Comparison of ENCODE assay signal across 32 cellular contexts in genomic region chr19:29010276-29010675, GRCh38.
"Had no signal": no experiment of that assay in that cellular context is flagged by ENCODE, and none has a peak within 500 bp of the region (broad histone marks: within the 10 kb centered on the region; RNA-seq: fewer than 3 reads in every experiment).

No MANE protein-coding gene starts in this region.

- H3K4me3 ChIP-seq: adrenal gland, body of pancreas, colonic mucosa had no signal

- H3K36me3 Mint-ChIP-seq: activated CD4-positive, alpha-beta memory T cell treated with anti-CD3 and anti-CD28 coated beads for 36 hours; activated CD8-positive, alpha-beta memory T cell treated with anti-CD3 and anti-CD28 coated beads, Interleukin-2, amount 10 ng/mL, durations not matched to agents 7 days and 5 days; activated naive CD4-positive, alpha-beta T cell treated with anti-CD3 and anti-CD28 coated beads, Interleukin-2, amount 50 U/mL, for 24 hours; activated naive CD8-positive, alpha-beta T cell treated with anti-CD3 and anti-CD28 coated beads for 36 hours had no signal

- FAIRE-seq: endometrium, endothelial cell of umbilical vein, frontal cortex had no signal

- H3K9me3 ChIP-seq: adrenal gland, body of pancreas, colonic mucosa had no signal

- H3K27me3 ChIP-seq: body of pancreas, colonic mucosa had no signal

- H3K9me3 Mint-ChIP-seq: activated B cell treated with CpG ODN at 0.5 μM for 24 hours; activated CD4-positive, alpha-beta memory T cell treated with anti-CD3 and anti-CD28 coated beads for 36 hours; activated naive CD4-positive, alpha-beta T cell treated with anti-CD3 and anti-CD28 coated beads for 36 hours; activated naive CD4-positive, alpha-beta T cell treated with anti-CD3 and anti-CD28 coated beads, Interleukin-2, amount 50 U/mL, for 24 hours; activated naive CD8-positive, alpha-beta T cell treated with anti-CD3 and anti-CD28 coated beads for 36 hours; activated naive CD8-positive, alpha-beta T cell treated with anti-CD3 and anti-CD28 coated beads, Interleukin-2, amount 50 U/mL, for 24 hours; activated T-helper 1 cell treated with anti-CD3 and anti-CD28 coated beads, Interleukin-12 subunit alpha, Interleukin-12 subunit beta, Interleukin-2, Interleukin-4 antibody, amounts not matched to agents 30 ng/mL and 10 ng/mL and 1 ng/mL, durations not matched to agents 14 hours and 24 hours and 36 hours; activated T-helper 2 cell treated with anti-CD3 and anti-CD28 coated beads, Interferon-gamma antibody, Interleukin-2, Interleukin-4, amounts not matched to agents 10 μg/mL and 5 μg/mL and 100 μg/mL, durations not matched to agents 14 hours and 24 hours and 36 hours; T-helper 2 cell treated with Interferon-gamma antibody and Interleukin-4, amounts not matched to agents 5 μg/mL and 100 μg/mL, for 36 hours had no signal

- H3K4me1 ChIP-seq: adrenal gland, body of pancreas, colonic mucosa had no signal

- H3K27ac ChIP-seq: adrenal gland, body of pancreas, colonic mucosa, WERI-Rb-1 had no signal

- H3K27me3 Mint-ChIP-seq: activated B cell treated with CpG ODN at 0.5 μM for 24 hours; activated CD4-positive, alpha-beta memory T cell treated with anti-CD3 and anti-CD28 coated beads for 36 hours; activated CD8-positive, alpha-beta memory T cell treated with anti-CD3 and anti-CD28 coated beads, Interleukin-2, amount 10 ng/mL, durations not matched to agents 7 days and 5 days; activated naive CD8-positive, alpha-beta T cell treated with anti-CD3 and anti-CD28 coated beads for 36 hours; T-helper 17 cell had no signal

- H3K36me3 ChIP-seq: adrenal gland, colonic mucosa, WERI-Rb-1 had no signal

- DNase-seq: activated B cell treated with CpG ODN at 0.5 μM for 24 hours; activated CD4-positive, alpha-beta memory T cell treated with anti-CD3 and anti-CD28 coated beads for 36 hours; activated CD4-positive, alpha-beta T cell treated with anti-CD3 and anti-CD28 coated beads for 48 hours; activated CD8-positive, alpha-beta memory T cell treated with anti-CD3 and anti-CD28 coated beads, Interleukin-2, amount 10 ng/mL, durations not matched to agents 7 days and 5 days; activated CD8-positive, alpha-beta memory T cell treated with anti-CD3 and anti-CD28 coated beads, Interleukin-2, amount 50 U/mL, for 4 hours; activated CD8-positive, alpha-beta T cell treated with anti-CD3 and anti-CD28 coated beads, Interleukin-2, amount 10 ng/mL, durations not matched to agents 7 days and 5 days; activated effector memory CD4-positive, alpha-beta T cell treated with anti-CD3 and anti-CD28 coated beads, Interleukin-2, amount 50 U/mL, for 16 hours; activated naive CD4-positive, alpha-beta T cell treated with anti-CD3 and anti-CD28 coated beads for 36 hours; activated naive CD8-positive, alpha-beta T cell treated with anti-CD3 and anti-CD28 coated beads for 36 hours; activated naive CD8-positive, alpha-beta T cell treated with anti-CD3 and anti-CD28 coated beads, Interleukin-2, amount 50 U/mL, for 24 hours; activated T-cell treated with anti-CD3 and anti-CD28 coated beads, Interleukin-2, amount 50 U/mL, for 1 hour; activated T-cell treated with anti-CD3 and anti-CD28 coated beads, Interleukin-2, amount 50 U/mL, for 48 hours; adrenal gland; amygdala; body of pancreas; caudate nucleus; cerebellar nuclear complex; colonic mucosa; effector CD8-positive, alpha-beta T cell; foreskin fibroblast; SW 1271; T-helper 1 cell; T-helper 17 cell; T1000; WERI-Rb-1 had no signal

- H3K27ac Mint-ChIP-seq: activated B cell treated with CpG ODN at 0.5 μM for 24 hours; activated CD4-positive, alpha-beta memory T cell treated with anti-CD3 and anti-CD28 coated beads for 36 hours; activated CD8-positive, alpha-beta memory T cell treated with anti-CD3 and anti-CD28 coated beads, Interleukin-2, amount 10 ng/mL, durations not matched to agents 7 days and 5 days; activated CD8-positive, alpha-beta T cell treated with anti-CD3 and anti-CD28 coated beads, Interleukin-2, amount 10 ng/mL, durations not matched to agents 7 days and 5 days; activated naive CD4-positive, alpha-beta T cell treated with anti-CD3 and anti-CD28 coated beads for 36 hours; activated naive CD4-positive, alpha-beta T cell treated with anti-CD3 and anti-CD28 coated beads, Interleukin-2, amount 50 U/mL, for 24 hours; activated naive CD8-positive, alpha-beta T cell treated with anti-CD3 and anti-CD28 coated beads for 36 hours; activated naive CD8-positive, alpha-beta T cell treated with anti-CD3 and anti-CD28 coated beads, Interleukin-2, amount 50 U/mL, for 24 hours; activated T-helper 1 cell treated with anti-CD3 and anti-CD28 coated beads, Interleukin-12 subunit alpha, Interleukin-12 subunit beta, Interleukin-2, Interleukin-4 antibody, amounts not matched to agents 30 ng/mL and 10 ng/mL and 1 ng/mL, durations not matched to agents 14 hours and 24 hours and 36 hours; activated T-helper 2 cell treated with anti-CD3 and anti-CD28 coated beads, Interferon-gamma antibody, Interleukin-2, Interleukin-4, amounts not matched to agents 10 μg/mL and 5 μg/mL and 100 μg/mL, durations not matched to agents 14 hours and 24 hours and 36 hours; T-helper 17 cell; T-helper 2 cell treated with Interferon-gamma antibody and Interleukin-4, amounts not matched to agents 5 μg/mL and 100 μg/mL, for 36 hours had no signal

- H3K4me3 Mint-ChIP-seq: activated B cell treated with CpG ODN at 0.5 μM for 24 hours; activated CD4-positive, alpha-beta memory T cell treated with anti-CD3 and anti-CD28 coated beads for 36 hours; activated CD8-positive, alpha-beta memory T cell treated with anti-CD3 and anti-CD28 coated beads, Interleukin-2, amount 10 ng/mL, durations not matched to agents 7 days and 5 days; activated CD8-positive, alpha-beta T cell treated with anti-CD3 and anti-CD28 coated beads, Interleukin-2, amount 10 ng/mL, durations not matched to agents 7 days and 5 days; activated naive CD4-positive, alpha-beta T cell treated with anti-CD3 and anti-CD28 coated beads for 36 hours; activated naive CD4-positive, alpha-beta T cell treated with anti-CD3 and anti-CD28 coated beads, Interleukin-2, amount 50 U/mL, for 24 hours; activated naive CD8-positive, alpha-beta T cell treated with anti-CD3 and anti-CD28 coated beads for 36 hours; activated naive CD8-positive, alpha-beta T cell treated with anti-CD3 and anti-CD28 coated beads, Interleukin-2, amount 50 U/mL, for 24 hours; activated T-helper 1 cell treated with anti-CD3 and anti-CD28 coated beads, Interleukin-12 subunit alpha, Interleukin-12 subunit beta, Interleukin-2, Interleukin-4 antibody, amounts not matched to agents 30 ng/mL and 10 ng/mL and 1 ng/mL, durations not matched to agents 14 hours and 24 hours and 36 hours; T-helper 17 cell; T-helper 2 cell treated with Interferon-gamma antibody and Interleukin-4, amounts not matched to agents 5 μg/mL and 100 μg/mL, for 36 hours had no signal

- H3K4me1 Mint-ChIP-seq: activated B cell treated with CpG ODN at 0.5 μM for 24 hours; activated CD8-positive, alpha-beta memory T cell treated with anti-CD3 and anti-CD28 coated beads, Interleukin-2, amount 10 ng/mL, durations not matched to agents 7 days and 5 days; activated naive CD4-positive, alpha-beta T cell treated with anti-CD3 and anti-CD28 coated beads, Interleukin-2, amount 50 U/mL, for 24 hours; activated naive CD8-positive, alpha-beta T cell treated with anti-CD3 and anti-CD28 coated beads for 36 hours; activated naive CD8-positive, alpha-beta T cell treated with anti-CD3 and anti-CD28 coated beads, Interleukin-2, amount 50 U/mL, for 24 hours; T-helper 17 cell had no signal
